ENCODE assay signal across 2 cellular contexts in the genomic region with DNA sequence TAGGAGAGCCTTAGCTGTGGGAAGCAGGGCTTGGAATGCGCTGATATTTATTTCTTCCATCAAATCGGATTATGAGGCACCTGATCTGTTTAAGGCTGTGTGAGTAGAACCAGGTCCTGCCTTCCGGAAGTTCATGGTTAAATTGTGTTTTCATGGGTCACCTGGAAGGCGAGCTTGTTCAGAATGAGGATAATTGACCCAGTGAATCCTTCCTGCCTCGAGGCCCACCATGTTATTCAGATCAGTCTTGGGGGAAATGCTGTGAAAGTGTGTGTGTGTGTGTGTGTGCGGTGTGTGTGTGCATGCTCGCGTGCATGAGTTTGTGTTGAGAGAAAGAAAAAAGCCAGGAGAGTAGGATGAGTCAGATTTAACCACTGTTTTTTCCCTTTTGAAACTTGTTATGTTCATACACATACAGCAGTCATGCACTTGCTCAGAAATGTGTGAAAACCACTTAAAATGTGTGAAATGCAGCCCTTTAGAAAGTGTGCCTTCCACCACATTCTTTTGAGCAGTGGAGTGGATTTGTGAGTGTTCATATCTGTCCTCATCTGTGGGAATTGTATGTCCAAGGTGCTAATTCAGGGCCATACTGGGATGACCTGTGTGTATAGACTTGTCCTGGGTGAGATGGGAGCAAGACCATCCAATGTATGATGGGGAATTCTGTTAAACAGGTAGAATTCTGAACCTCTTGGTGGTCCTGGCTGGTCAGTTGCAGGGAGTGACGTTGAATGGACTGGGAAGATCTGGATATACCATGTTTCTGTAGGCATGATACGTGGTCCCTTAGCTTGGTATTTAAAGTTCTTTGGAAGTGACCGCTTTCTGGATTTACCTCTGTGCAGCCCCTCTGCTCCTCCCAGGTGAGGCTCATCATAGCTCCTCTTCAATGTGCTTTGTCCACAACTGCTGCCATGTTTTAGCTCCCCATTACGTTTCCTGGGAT.
TF ChIP-seq lines count a peak whose summit lies in the region.

No MANE protein-coding gene starts in this region.

TF ChIP-seq in HCT116, 20 proteins besides CTCF, POLR2A, EP300 and RAD21:
- TF ChIP-seq YY1 (IDR thresholded peaks at IDR 0.05; ENCODE audit: extremely low read depth, insufficient replicate concordance, low read depth, low read length): no peak

TF ChIP-seq in H1, 55 proteins besides CTCF, POLR2A, EP300 and RAD21:
- TF ChIP-seq SIN3A (conservative IDR thresholded peaks at IDR 0.05 in 1 of 2, IDR thresholded peaks at IDR 0.05 in 1 of 2; ENCODE audit: low read depth in 1 of 2, low read length in 2 of 2): no peak
- no peak for TF ChIP-seq RNF2 (IDR thresholded peaks at IDR 0.05; ENCODE audit: borderline replicate concordance, low read depth, low read length, missing control alignments, poor library complexity, severe bottlenecking)
- no peak for TF ChIP-seq KDM5A (IDR thresholded peaks at IDR 0.05; ENCODE audit: low read length)
- no peak for TF ChIP-seq SIX5 (IDR thresholded peaks at IDR 0.05; ENCODE audit: low read depth, low read length)
